8 cellular contexts compared by ENCODE assay signal in genomic region chr10:121927841-121928527, GRCh38. TPM values are rescaled to one million over a fixed set of nuclear protein-coding genes. Genes with fewer than 3 reads are reported as not detected.
A peak's percentile ranks its signal among the peaks of the same experiment; 100 is the strongest.
DNase-seq lines count a peak whose midpoint lies in the region; ATAC-seq and TF ChIP-seq lines count a peak whose summit lies in the region.

Gene ATE1 (minus strand): TSS chr10:121928031. CDS start chr10:121927949, 82 bp downstream.

- no peak within 1 kb of the TSS for H2BK5ac ChIP-seq in H9 (ENCODE audit: insufficient read length, low read length)

- H3K36me3 ChIP-seq in MG63 (peaks cover 7% of the 10 kb centered on the region), SJSA1 (peaks cover 15% of the 10 kb centered on the region), neural progenitor cell (no peaks in the 10 kb centered on the region), stomach smooth muscle (ENCODE audit: control insufficient read depth in 2 of 2, insufficient read depth in 2 of 2, low read length in 2 of 2) (peaks cover 0 to 2% of the 10 kb centered on the region in 2 donors)

- H3K9me3 ChIP-seq in H9 (ENCODE audit: control insufficient read depth, low read depth, low read length) (no peaks in the 10 kb centered on the region), MG63 (no peaks in the 10 kb centered on the region), SJSA1 (replicated peaks) (no peaks in the 10 kb centered on the region), neural progenitor cell (ENCODE audit: low read depth) (no peaks in the 10 kb centered on the region), stomach smooth muscle (ENCODE audit: control insufficient read depth in 2 of 2, low read length in 2 of 2) (no peaks in the 10 kb centered on the region)

- no peak within 1 kb of the TSS for H3K56ac ChIP-seq in H9 (ENCODE audit: insufficient read length, low read depth, low read length)

- H3K36me3 Mint-ChIP-seq in H9 (ENCODE audit: insufficient read depth in 1 of 3, low read depth in 3 of 3) (peaks cover under 1 to 17% (median 7%) of the 10 kb centered on the region in 3 experiments), neural progenitor cell (peaks cover 14% of the 10 kb centered on the region)

- H3K4me3 Mint-ChIP-seq in H9 = peak within 1 kb of the TSS; percentile 91 to 93
- H3K4me3 Mint-ChIP-seq in neural progenitor cell = peak within 1 kb of the TSS; percentile 94

- no peak within 1 kb of the TSS for H4K5ac ChIP-seq in H9 (ENCODE audit: insufficient read length, low read depth, low read length)

- H3K79me1 ChIP-seq in H9 (ENCODE audit: insufficient read depth, low read depth, low read length, poor library complexity, severe bottlenecking) = no peaks in the 10 kb centered on the region

- peak; percentile 93 for DNase-seq in G401 (ENCODE audit: low spot score)
- DNase-seq in H9 = peak; percentile 91
- peak; percentile 87 for DNase-seq in MG63
- DNase-seq in SJSA1 (ENCODE audit: low read depth in 1 of 2, low spot score in 2 of 2) = peak; percentile 90 to 92
- DNase-seq in activated naive CD4-positive, alpha-beta T cell (lab: John Stamatoyannopoulos, UW) = peak; percentile 46 to 74 (median 57)
- DNase-seq in foreskin keratinocyte = peak; percentile 73 to 85
- peak; percentile 97 for DNase-seq in neural progenitor cell (ENCODE audit: low spot score)

- H3K79me2 ChIP-seq in H9 (ENCODE audit: insufficient read depth, low read length) (peaks cover 8% of the 10 kb centered on the region; the same call in 1 of the 2 replicates), neural progenitor cell (ENCODE audit: low read depth) (peaks cover 59% of the 10 kb centered on the region)

- H3K27me3 ChIP-seq in H9 (ENCODE audit: insufficient read depth, low read length) (no peaks in the 10 kb centered on the region), MG63 (no peaks in the 10 kb centered on the region), SJSA1 (replicated peaks) (no peaks in the 10 kb centered on the region), foreskin keratinocyte (no peaks in the 10 kb centered on the region), neural progenitor cell (no peaks in the 10 kb centered on the region), stomach smooth muscle (ENCODE audit: control insufficient read depth in 1 of 2, insufficient read depth in 2 of 2, low read length in 2 of 2) (no peaks in the 10 kb centered on the region)

- WGBS in H9 (ENCODE audit: extremely low coverage, insufficient read length, low lambda C conversion rate) = no CpG with 5 or more reads among the region's 87 CpGs

- peak within 1 kb of the TSS; percentile 92 for H3K18ac ChIP-seq in H9 (ENCODE audit: insufficient read length, low read depth, low read length)

- no peak within 1 kb of the TSS for H2BK120ac ChIP-seq in H9 (ENCODE audit: low read depth, low read length, poor library complexity, severe bottlenecking)

- no peak within 1 kb of the TSS for H3K23ac ChIP-seq in H9 (ENCODE audit: insufficient read length, low read depth, low read length)

- peaks cover 10% of the 10 kb centered on the region for H3K23me2 ChIP-seq in H9 (ENCODE audit: insufficient read length, low read depth, low read length, poor library complexity, severe bottlenecking)

- in situ Hi-C loops in G401 (cut with HindIII; ENCODE audit: low sequenced_read_pairs) = no loop called here

- peak within 1 kb of the TSS; percentile 93 for H3K4me2 ChIP-seq in H9 (ENCODE audit: insufficient read depth, insufficient read length, low read length)
- peak within 1 kb of the TSS; percentile 77 for H3K4me2 ChIP-seq in neural progenitor cell

- no peak within 1 kb of the TSS; the same call in 1 of the 2 replicates for H3K4ac ChIP-seq in H9 (ENCODE audit: low read depth, low read length)

- peak; percentile 87 for ATAC-seq in foreskin keratinocyte

- TF ChIP-seq CTCF in H9 (conservative IDR thresholded peaks at IDR 0.05) = no peak
- peak; percentile 49 for TF ChIP-seq CTCF in foreskin keratinocyte (conservative IDR thresholded peaks at IDR 0.05)
- TF ChIP-seq CTCF in neural progenitor cell (IDR thresholded peaks at IDR 0.05) = no peak

- H3K27ac Mint-ChIP-seq in H9 (peak within 1 kb of the TSS; percentile 87 to 96 (median 93); a peak in 6 of 7 replicates), neural progenitor cell (peak within 1 kb of the TSS; percentile 95)

- no peak within 1 kb of the TSS for H2AFZ ChIP-seq in H9 (ENCODE audit: low read length)
- H2AFZ ChIP-seq in neural progenitor cell (replicated peaks) = peak within 1 kb of the TSS; percentile 83

- H3T11ph ChIP-seq in H9 (ENCODE audit: low read length) = no peak within 1 kb of the TSS

- H3K9ac ChIP-seq in H9 (ENCODE audit: extremely low read depth, insufficient read length, low read length) = peak within 1 kb of the TSS; percentile 95
- peak within 1 kb of the TSS; percentile 88 for H3K9ac ChIP-seq in neural progenitor cell
- peak within 1 kb of the TSS; percentile 97 to 98 for H3K9ac ChIP-seq in stomach smooth muscle (ENCODE audit: low read length in 2 of 2)

- H3K4me3 ChIP-seq in MG63 (peak within 1 kb of the TSS; percentile 96), SJSA1 (peak within 1 kb of the TSS; percentile 97), neural progenitor cell (peak within 1 kb of the TSS; percentile 88), stomach smooth muscle (ENCODE audit: low read length in 2 of 2) (peak within 1 kb of the TSS; percentile 82 to 90)

- H3K27me3 Mint-ChIP-seq in H9 (ENCODE audit: low read depth) (no peaks in the 10 kb centered on the region), neural progenitor cell (ENCODE audit: insufficient read depth, low read depth) (no peaks in the 10 kb centered on the region)

- H3K4me1 ChIP-seq in H9 (ENCODE audit: insufficient read depth, low read length) (no peaks in the 10 kb centered on the region; the same call in 1 of the 2 replicates), SJSA1 (replicated peaks) (peaks cover 14% of the 10 kb centered on the region), foreskin keratinocyte (peaks cover 16% of the 10 kb centered on the region), neural progenitor cell (peaks cover 14% of the 10 kb centered on the region), stomach smooth muscle (ENCODE audit: control insufficient read depth, insufficient read depth, low read length) (peaks cover 10% of the 10 kb centered on the region)

- H3F3A ChIP-seq in neural progenitor cell (ENCODE audit: low read depth) = peaks cover 28% of the 10 kb centered on the region

- peak within 1 kb of the TSS; percentile 89 for H3K14ac ChIP-seq in H9 (ENCODE audit: insufficient read depth, low read length)

- no peak within 1 kb of the TSS for H2BK12ac ChIP-seq in H9 (ENCODE audit: insufficient read length, low read depth, low read length)

- no peaks in the 10 kb centered on the region for H4K20me1 ChIP-seq in H9 (ENCODE audit: control insufficient read depth, insufficient read depth, insufficient read length)
- H4K20me1 ChIP-seq in neural progenitor cell (ENCODE audit: low read depth) = no peaks in the 10 kb centered on the region

- H2AK5ac ChIP-seq in H9 (ENCODE audit: insufficient read length, low read length) = no peak within 1 kb of the TSS

- H3K9me3 Mint-ChIP-seq in H9 = no peaks in the 10 kb centered on the region
- H3K9me3 Mint-ChIP-seq in neural progenitor cell = no peaks in the 10 kb centered on the region

- no peak within 1 kb of the TSS for H2BK20ac ChIP-seq in H9 (ENCODE audit: low read depth, low read length, poor library complexity, severe bottlenecking)

- H3K4me1 Mint-ChIP-seq in H9 (peaks cover 23 to 27% of the 10 kb centered on the region in 2 experiments), neural progenitor cell (peaks cover 36% of the 10 kb centered on the region)

- H3K27ac ChIP-seq in H9 (ENCODE audit: insufficient read length, low read depth, low read length) = no peak within 1 kb of the TSS
- peak within 1 kb of the TSS; percentile 91 for H3K27ac ChIP-seq in SJSA1
- H3K27ac ChIP-seq in foreskin keratinocyte = peak within 1 kb of the TSS; percentile 92
- H3K27ac ChIP-seq in neural progenitor cell = peak within 1 kb of the TSS; percentile 91
- peak within 1 kb of the TSS; percentile 87 for H3K27ac ChIP-seq in stomach smooth muscle (ENCODE audit: low read length)

- H4K91ac ChIP-seq in H9 (ENCODE audit: insufficient read length, low read depth, low read length) = no peak within 1 kb of the TSS

- no peak within 1 kb of the TSS for H2BK15ac ChIP-seq in H9 (ENCODE audit: low read depth, low read length)

- no peak within 1 kb of the TSS for H4K8ac ChIP-seq in H9 (replicated peaks; ENCODE audit: insufficient read length, low read depth, low read length)

RNA-seq across cellular contexts. Expression of gene ATE1, which starts in this region (rescaled TPM):
- 35.6 and 58.1 TPM in 2 replicates for total RNA-seq in G401 (2014; rRNA removed; shearing (Covaris generic))
- total RNA-seq in H9 (2021) = 25.3 and 29.0 TPM in 2 replicates
- 21.5 and 24.7 TPM in 2 replicates for total RNA-seq in MG63 (2014; rRNA removed; shearing (Covaris generic); ENCODE audit: low replicate concordance)
- 18.8 and 24.7 TPM in 2 replicates for total RNA-seq in SJSA1 (2014; rRNA removed; shearing (Covaris generic))
- total RNA-seq in foreskin keratinocyte = 22.9 and 23.4 TPM in 2 replicates
- 4.1 and 5.2 TPM in 2 replicates for polyA plus RNA-seq in foreskin keratinocyte
- 26.4 and 57.2 TPM in 2 replicates for total RNA-seq in neural progenitor cell (ENCODE audit: low replicate concordance)
